In genomic region chr11:64409707-64410395, GRCh38 we compare ENCODE assay signal across 21 cellular contexts. TPM values are rescaled to one million over a fixed set of nuclear protein-coding genes. Genes with fewer than 3 reads are reported as not detected.
DNase-seq lines count a peak whose midpoint lies in the region; ATAC-seq and TF ChIP-seq lines count a peak whose summit lies in the region.
"Had no signal": no experiment of that assay in that cellular context is flagged by ENCODE, and none has a peak within 500 bp of the region (broad histone marks: within the 10 kb centered on the region; RNA-seq: fewer than 3 reads in every experiment).

No MANE protein-coding gene starts in this region.

- H4K91ac ChIP-seq in trophoblast cell (ENCODE audit: low read depth, low read length): peak overlapping the region; percentile 91

- H2BK120ac ChIP-seq in trophoblast cell (ENCODE audit: insufficient read depth, low read length, poor library complexity): peak overlapping the region; percentile 68

- H3K79me1 ChIP-seq in trophoblast cell (ENCODE audit: low read length): peaks cover 44% of the 10 kb centered on the region

- peak overlapping the region; percentile 24 for H2BK5ac ChIP-seq in trophoblast cell (ENCODE audit: low read depth, low read length, poor library complexity)

- no peak overlapping the region for H4K12ac ChIP-seq in trophoblast cell (ENCODE audit: low read depth, low read length)

- no peaks in the 10 kb centered on the region for H3K4me1 ChIP-seq in fibroblast of lung (ENCODE audit: control insufficient read depth, extremely low read depth, insufficient read depth, low read length)
- peaks cover 41 to 48% of the 10 kb centered on the region in 2 experiments for H3K4me1 ChIP-seq in trophoblast cell (ENCODE audit: control insufficient read depth in 1 of 2, insufficient read depth in 2 of 2, low read length in 2 of 2)

- H3K27ac ChIP-seq in fibroblast of lung (ENCODE audit: insufficient read depth, low read length) (no peak overlapping the region), trophoblast cell (ENCODE audit: low read depth, low read length) (peak overlapping the region; percentile 74)
- H3K27ac ChIP-seq: gastroesophageal sphincter, RWPE1 had no signal

- peak overlapping the region; percentile 37 for H4K8ac ChIP-seq in trophoblast cell (ENCODE audit: low read depth, low read length)

- H4K20me1 ChIP-seq in fibroblast of lung (ENCODE audit: control insufficient read depth, extremely low read depth, insufficient read depth, low read length): no peaks in the 10 kb centered on the region

- H3K4ac ChIP-seq in trophoblast cell (ENCODE audit: low read depth, low read length): no peak overlapping the region

- no peak overlapping the region for H3K27ac Mint-ChIP-seq in activated naive CD4-positive, alpha-beta T cell treated with anti-CD3 and anti-CD28 coated beads, Interleukin-2, amount 50 U/mL, for 72 hours
- H3K27ac Mint-ChIP-seq: activated CD4-positive, alpha-beta memory T cell treated with anti-CD3 and anti-CD28 coated beads, Interleukin-2, amount 10 ng/mL, durations not matched to agents 7 days and 5 days; CD4-positive, CD25-positive, alpha-beta regulatory T cell; effector memory CD8-positive, alpha-beta T cell; naive B cell had no signal

- no peak overlapping the region for H3K23ac ChIP-seq in trophoblast cell (ENCODE audit: low read length)

- H3K36me3 ChIP-seq in fibroblast of lung (ENCODE audit: control insufficient read depth, insufficient read depth, low read length): no peaks in the 10 kb centered on the region
- H3K36me3 ChIP-seq in trophoblast cell (ENCODE audit: control insufficient read depth in 1 of 2, insufficient read depth in 2 of 2, low read length in 2 of 2): no peaks in the 10 kb centered on the region
- H3K36me3 ChIP-seq: gastroesophageal sphincter had no signal

- DNase-seq in DMS 273 (lab: John Stamatoyannopoulos, UW; ENCODE audit: unreplicated experiment): peak; percentile 97
- peak; percentile 39 for DNase-seq in NCI-H69 (lab: John Stamatoyannopoulos, UW)
- peak; percentile 34 to 36 for DNase-seq in fibroblast of lung (ENCODE audit: low read depth in 2 of 2)
- DNase-seq in trophoblast cell: no peak
- DNase-seq in activated naive CD4-positive, alpha-beta T cell treated with anti-CD3 and anti-CD28 coated beads, Interleukin-2, amount 50 U/mL, for 72 hours (ENCODE audit: low spot score in 2 of 2): no peak
- DNase-seq: activated CD4-positive, alpha-beta memory T cell treated with anti-CD3 and anti-CD28 coated beads, Interleukin-2, amount 10 ng/mL, durations not matched to agents 7 days and 5 days; activated effector memory CD4-positive, alpha-beta T cell treated with Interleukin-2 at 50 U/mL for 16 hours; CD4-positive, CD25-positive, alpha-beta regulatory T cell; effector memory CD8-positive, alpha-beta T cell; GF-D8; islet precursor cell; naive B cell; NCI-H1092; NCI-H446 treated with DMSO at 0.1 percent for 48 hours; stimulated activated naive CD4-positive, alpha-beta T cell treated with Interleukin-2 at 50 U/mL for 16 hours; T1000 had no signal

- no peaks in the 10 kb centered on the region for H3K9me3 Mint-ChIP-seq in activated naive CD4-positive, alpha-beta T cell treated with anti-CD3 and anti-CD28 coated beads, Interleukin-2, amount 50 U/mL, for 72 hours
- H3K9me3 Mint-ChIP-seq: activated CD4-positive, alpha-beta memory T cell treated with anti-CD3 and anti-CD28 coated beads, Interleukin-2, amount 10 ng/mL, durations not matched to agents 7 days and 5 days; CD4-positive, CD25-positive, alpha-beta regulatory T cell; effector memory CD8-positive, alpha-beta T cell had no signal

- H3K27me3 ChIP-seq in fibroblast of lung (ENCODE audit: control insufficient read depth, insufficient read depth, low read length): peaks cover 4% of the 10 kb centered on the region
- H3K27me3 ChIP-seq in trophoblast cell (ENCODE audit: insufficient read depth, low read length): no peaks in the 10 kb centered on the region

- no peaks in the 10 kb centered on the region for H3K36me3 Mint-ChIP-seq in activated naive CD4-positive, alpha-beta T cell treated with anti-CD3 and anti-CD28 coated beads, Interleukin-2, amount 50 U/mL, for 72 hours
- H3K36me3 Mint-ChIP-seq: CD4-positive, CD25-positive, alpha-beta regulatory T cell had no signal

- H2BK12ac ChIP-seq in trophoblast cell (ENCODE audit: low read length): peak overlapping the region; percentile 7

- peak overlapping the region; percentile 41 for H3K14ac ChIP-seq in trophoblast cell (ENCODE audit: low read length)

- no peak for TF ChIP-seq CTCF in fibroblast of lung (conservative IDR thresholded peaks at IDR 0.05 in 1 of 2, IDR thresholded peaks at IDR 0.05 in 1 of 2; ENCODE audit: low read depth in 1 of 2, low read length in 2 of 2)

- H3K9ac ChIP-seq in fibroblast of lung (ENCODE audit: insufficient read depth, low read length) (no peak overlapping the region), trophoblast cell (ENCODE audit: low read length) (no peak overlapping the region)

- H3K9me3 ChIP-seq in fibroblast of lung (ENCODE audit: control insufficient read depth, insufficient read depth, low read depth, low read length): no peaks in the 10 kb centered on the region
- H3K9me3 ChIP-seq in trophoblast cell (ENCODE audit: insufficient read depth, low read depth, low read length): no peaks in the 10 kb centered on the region
- H3K9me3 ChIP-seq: gastroesophageal sphincter had no signal

- no peak overlapping the region for H3K4me2 ChIP-seq in fibroblast of lung (ENCODE audit: extremely low read depth, insufficient read depth, low read length)
- H3K4me2 ChIP-seq in trophoblast cell (ENCODE audit: low read length): peak overlapping the region; percentile 14

- H3K79me2 ChIP-seq in fibroblast of lung (ENCODE audit: control insufficient read depth, insufficient read depth, low read length): no peaks in the 10 kb centered on the region
- peaks cover 2% of the 10 kb centered on the region for H3K79me2 ChIP-seq in trophoblast cell (ENCODE audit: control insufficient read depth, insufficient read depth, low read length, poor library complexity)

- H3K4me3 ChIP-seq in fibroblast of lung (replicated peaks in 1 of 4; ENCODE audit: control extremely low read depth in 1 of 4, insufficient read depth in 1 of 4, low read depth in 3 of 4, low read length in 4 of 4): no peak overlapping the region
- no peak overlapping the region for H3K4me3 ChIP-seq in trophoblast cell (ENCODE audit: low read depth, low read length)
- H3K4me3 ChIP-seq: gastroesophageal sphincter had no signal

- H3K18ac ChIP-seq in trophoblast cell (ENCODE audit: low read length): peak overlapping the region; percentile 7

- ATAC-seq in GM19395 (IDR thresholded peaks at IDR 0.05; ENCODE audit: unreplicated experiment) (no peak), HG03342 (IDR thresholded peaks at IDR 0.05; ENCODE audit: unreplicated experiment) (no peak), GM18861 (IDR thresholded peaks at IDR 0.05; ENCODE audit: unreplicated experiment) (no peak)
- ATAC-seq in activated naive CD4-positive, alpha-beta T cell treated with anti-CD3 and anti-CD28 coated beads, Interleukin-2, amount 50 U/mL, for 72 hours: no peak
- ATAC-seq: effector memory CD8-positive, alpha-beta T cell; gastroesophageal sphincter had no signal

- H2AK5ac ChIP-seq in trophoblast cell (ENCODE audit: low read length): no peak overlapping the region

- WGBS in trophoblast cell (ENCODE audit: extremely low coverage, insufficient coverage, insufficient read length): no CpG with 5 or more reads among the region's 16 CpGs

- no peak overlapping the region for H2AFZ ChIP-seq in fibroblast of lung (ENCODE audit: low read length)
- no peak overlapping the region for H2AFZ ChIP-seq in trophoblast cell (ENCODE audit: insufficient read depth, low read length, poor library complexity)

RNA-seq across cellular contexts. Expression of gene RPS6KA4, which starts 50.9 kb away (rescaled TPM):
- total RNA-seq in fibroblast of lung: 27.6 and 29.3 TPM in 2 replicates
- polyA plus RNA-seq in fibroblast of lung: 15.9 and 20.5 TPM in 2 replicates
- polyA plus RNA-seq in fibroblast of lung (2012): 28.8 and 47.4 TPM in 2 replicates
- polyA minus RNA-seq in fibroblast of lung (ENCODE audit: low replicate concordance): 43.5 and 63.3 TPM in 2 replicates
- polyA plus RNA-seq in trophoblast cell (2013): 23.3 and 25.4 TPM in 2 replicates
- total RNA-seq in activated naive CD4-positive, alpha-beta T cell treated with anti-CD3 and anti-CD28 coated beads, Interleukin-2, amount 50 U/mL, for 72 hours: 10 to 100 TPM; 23.2 to 23.8 TPM

Comparison
In these comparisons a context has a peak if more than half of its experiments do, and no peak if none do; other contexts are left out.
1. DNase-seq: peak in DMS 273 (single experiment), NCI-H69 (single experiment) and fibroblast of lung (2 of 2); none in trophoblast cell (0 of 2) and activated naive CD4-positive, alpha-beta T cell treated with anti-CD3 and anti-CD28 coated beads, Interleukin-2, amount 50 U/mL, for 72 hours (0 of 2).